In genomic region chr13:106349080-106349841, GRCh38 we compare ENCODE assay signal across 9 cellular contexts.
A peak's percentile ranks its signal among the peaks of the same experiment; 100 is the strongest.
DNase-seq lines count a peak whose midpoint lies in the region; ATAC-seq and TF ChIP-seq lines count a peak whose summit lies in the region.
"Had no signal": no experiment of that assay in that cellular context is flagged by ENCODE, and none has a peak within 500 bp of the region (broad histone marks: within the 10 kb centered on the region; RNA-seq: fewer than 3 reads in every experiment).

No MANE protein-coding gene starts in this region.

- H3K36me3 Mint-ChIP-seq in MCF 10A (ENCODE audit: insufficient read depth, unreplicated experiment): no peaks in the 10 kb centered on the region
- H3K36me3 Mint-ChIP-seq in activated naive CD8-positive, alpha-beta T cell treated with anti-CD3 and anti-CD28 coated beads, Interleukin-2, amount 50 U/mL, for 24 hours (ENCODE audit: low read depth): no peaks in the 10 kb centered on the region

- POLR2A ChIA-PET in IMR-90 (lab: Charles Lee; ENCODE audit: unreplicated experiment) (no interaction called here), MCF 10A (lab: Yijun Ruan, JAX) (interaction anchor here (0.6 to 1.8 kb wide), 7 partner anchors 10 to 737 kb away, joined by 3 to 5 read pairs (median 3); no protein-coding TSS in a partner anchor)

- H3K14ac ChIP-seq in IMR-90 (replicated peaks; ENCODE audit: low read depth, low read length): no peak overlapping the region

- no peaks in the 10 kb centered on the region for H3K27me3 Mint-ChIP-seq in MCF 10A (ENCODE audit: insufficient read depth, unreplicated experiment)
- H3K27me3 Mint-ChIP-seq in activated naive CD8-positive, alpha-beta T cell treated with anti-CD3 and anti-CD28 coated beads, Interleukin-2, amount 50 U/mL, for 24 hours: peaks cover 28% of the 10 kb centered on the region

- intact Hi-C loops in IMR-90 (cut with micrococcal nuclease) (no loop called here), MCF 10A (cut with micrococcal nuclease) (no loop called here), lower lobe of right lung (cut with DNase I) (no loop called here)

- H3K4me1 Mint-ChIP-seq in MCF 10A (ENCODE audit: insufficient read depth, unreplicated experiment): peaks cover 19% of the 10 kb centered on the region
- H3K4me1 Mint-ChIP-seq in activated naive CD8-positive, alpha-beta T cell treated with anti-CD3 and anti-CD28 coated beads, Interleukin-2, amount 50 U/mL, for 24 hours: no peaks in the 10 kb centered on the region

- no peak overlapping the region for H3K27ac ChIP-seq in IMR-90 (ENCODE audit: insufficient read depth, low read length)
- H3K27ac ChIP-seq in lower lobe of right lung: no peak overlapping the region

- DNase-seq in A172 (ENCODE audit: low spot score): peak; percentile 65
- DNase-seq in IMR-90: peak; percentile 34
- peak; percentile 72 for DNase-seq in MCF 10A (ENCODE audit: unreplicated experiment)
- peak; percentile 48 for DNase-seq in lower lobe of right lung
- DNase-seq in activated naive CD8-positive, alpha-beta T cell treated with anti-CD3 and anti-CD28 coated beads, Interleukin-2, amount 50 U/mL, for 24 hours: no peak
- no peak for DNase-seq in COLO829 (ENCODE audit: low spot score)
- no peak for DNase-seq in NCI-H226
- DNase-seq: DND-41 had no signal

- H3K4ac ChIP-seq in IMR-90 (ENCODE audit: low read depth, low read length): no peak overlapping the region

- H2AFZ ChIP-seq in IMR-90 (replicated peaks; ENCODE audit: low read length, poor library complexity): peak overlapping the region; percentile 87

- H2BK20ac ChIP-seq in IMR-90 (ENCODE audit: low read depth, low read length): no peak overlapping the region

- H2BK120ac ChIP-seq in IMR-90 (ENCODE audit: low read depth, low read length): no peak overlapping the region

- H2AK5ac ChIP-seq in IMR-90 (ENCODE audit: low read depth, low read length): no peak overlapping the region

- no peaks in the 10 kb centered on the region for H4K20me1 ChIP-seq in IMR-90 (ENCODE audit: insufficient read depth, low read length)

- no peak overlapping the region for H2BK15ac ChIP-seq in IMR-90 (ENCODE audit: low read depth, low read length)

- in situ Hi-C loops in IMR-90 (cut with MboI; ENCODE audit: low sequenced_read_pairs): no loop called here

- H3K23ac ChIP-seq in IMR-90 (ENCODE audit: low read depth, low read length): no peak overlapping the region

- H3K79me1 ChIP-seq in IMR-90 (ENCODE audit: low read depth in 1 of 2, low read length in 2 of 2): no peaks in the 10 kb centered on the region

- no peaks in the 10 kb centered on the region; the same call in 1 of the 2 replicates for H3K36me3 ChIP-seq in IMR-90 (ENCODE audit: control insufficient read depth, insufficient read depth, low read length)
- H3K36me3 ChIP-seq in lower lobe of right lung: no peaks in the 10 kb centered on the region

- peak overlapping the region; percentile 35 for H3K27ac Mint-ChIP-seq in MCF 10A (ENCODE audit: low read depth, unreplicated experiment)
- H3K27ac Mint-ChIP-seq in activated naive CD8-positive, alpha-beta T cell treated with anti-CD3 and anti-CD28 coated beads, Interleukin-2, amount 50 U/mL, for 24 hours: no peak overlapping the region

- no peak overlapping the region for H4K5ac ChIP-seq in IMR-90 (ENCODE audit: low read depth, low read length)

- dilution Hi-C loops in IMR-90 (cut with HindIII; ENCODE audit: low sequenced_read_pairs, unreplicated experiment): no loop called here

- H3K9me3 ChIP-seq in IMR-90 (ENCODE audit: control insufficient read depth, insufficient read depth, low read length) (no peaks in the 10 kb centered on the region), lower lobe of right lung (no peaks in the 10 kb centered on the region)

- peak overlapping the region; percentile 55 for H3K4me2 ChIP-seq in IMR-90 (ENCODE audit: low read depth, low read length)

- H3K9ac ChIP-seq in IMR-90 (ENCODE audit: low read depth, low read length): no peak overlapping the region

- H3K4me3 Mint-ChIP-seq in MCF 10A (ENCODE audit: unreplicated experiment): peak overlapping the region; percentile 69
- H3K4me3 Mint-ChIP-seq in activated naive CD8-positive, alpha-beta T cell treated with anti-CD3 and anti-CD28 coated beads, Interleukin-2, amount 50 U/mL, for 24 hours: no peak overlapping the region

- no peaks in the 10 kb centered on the region for H3K9me3 Mint-ChIP-seq in MCF 10A (ENCODE audit: unreplicated experiment)
- no peaks in the 10 kb centered on the region for H3K9me3 Mint-ChIP-seq in activated naive CD8-positive, alpha-beta T cell treated with anti-CD3 and anti-CD28 coated beads, Interleukin-2, amount 50 U/mL, for 24 hours

- no peak for TF ChIP-seq POLR2A in IMR-90 (IDR thresholded peaks at IDR 0.05; ENCODE audit: low read depth, low read length)

- no peaks in the 10 kb centered on the region for H3K9me1 ChIP-seq in IMR-90 (ENCODE audit: insufficient read depth, low read length)

- TF ChIP-seq CTCF in IMR-90 (conservative IDR thresholded peaks at IDR 0.05; ENCODE audit: low read depth, low read length) (no peak), MCF 10A (IDR thresholded peaks at IDR 0.05; ENCODE audit: unreplicated experiment) (no peak), lower lobe of right lung (IDR thresholded peaks at IDR 0.05) (no peak)

- ATAC-seq in IMR-90 (ENCODE audit: low read depth) (peak; percentile 43), lower lobe of right lung (peak; percentile 66 to 87), GM21526 (IDR thresholded peaks at IDR 0.05; ENCODE audit: low FRiP score, unreplicated experiment) (no peak)
- no peak for ATAC-seq in activated naive CD8-positive, alpha-beta T cell treated with anti-CD3 and anti-CD28 coated beads, Interleukin-2, amount 50 U/mL, for 24 hours

- H3K4me3 ChIP-seq in IMR-90 (ENCODE audit: insufficient read depth, low read depth, low read length) (0 out of 2 replicates have a peak overlapping the region, but pooled peaks have one; percentile 3), lower lobe of right lung (peak overlapping the region; percentile 42)

- no peak overlapping the region for H3K56ac ChIP-seq in IMR-90 (ENCODE audit: extremely low read depth, insufficient read depth, low read length)

- no peak overlapping the region for H2BK5ac ChIP-seq in IMR-90 (ENCODE audit: low read depth, low read length, poor library complexity, severe bottlenecking)

- peak overlapping the region; percentile 73 for H2AK9ac ChIP-seq in IMR-90 (replicated peaks; ENCODE audit: low read depth, low read length, poor library complexity)

- CTCF ChIA-PET in IMR-90 (lab: Yijun Ruan, JAX) (no interaction called here), MCF 10A (lab: Yijun Ruan, JAX) (interaction anchor here (0.5 to 1.2 kb wide), 6 partner anchors 12 to 223 kb away, joined by 3 to 5 read pairs (median 3); no protein-coding TSS in a partner anchor)

- no peak overlapping the region for H3K18ac ChIP-seq in IMR-90 (ENCODE audit: low read depth, low read length)

- 3% methylated on average over 10 of the region's 29 CpGs; no CpG with 5 or more reads in 1 of the 2 experiments for WGBS in IMR-90 (ENCODE audit: extremely low coverage in 2 of 2, insufficient read length in 1 of 2), 2 experiments

- TF ChIP-seq RAD21 in IMR-90 (IDR thresholded peaks at IDR 0.05; ENCODE audit: low read length): no peak

- peaks cover 10% of the 10 kb centered on the region for H3K27me3 ChIP-seq in IMR-90 (ENCODE audit: control insufficient read depth, insufficient read depth, low read length)
- H3K27me3 ChIP-seq in lower lobe of right lung (ENCODE audit: low read depth): peaks cover 8% of the 10 kb centered on the region

- peaks cover 1% of the 10 kb centered on the region; the same call in 1 of the 2 replicates for H3K4me1 ChIP-seq in IMR-90 (ENCODE audit: control insufficient read depth, insufficient read depth, low read length)
- peaks cover 12% of the 10 kb centered on the region for H3K4me1 ChIP-seq in lower lobe of right lung

- no peak overlapping the region for H4K91ac ChIP-seq in IMR-90 (ENCODE audit: insufficient read depth, low read depth, low read length)

- no peak overlapping the region for H4K8ac ChIP-seq in IMR-90 (ENCODE audit: low read depth in 2 of 2, low read length in 2 of 2)

- no TSS peak for BruUV-seq in IMR-90 (replicated peaks; lab: Mats Ljungman, UMichigan)
- no TSS peak for BruUV-seq in MCF 10A (replicated peaks; lab: Mats Ljungman, UMichigan)

TF ChIP-seq in IMR-90, 13 proteins besides CTCF, POLR2A, EP300 and RAD21:
- TF ChIP-seq MAZ (IDR thresholded peaks at IDR 0.05; ENCODE audit: borderline replicate concordance, low read depth, low read length) (no peak), RFX5 (IDR thresholded peaks at IDR 0.05; ENCODE audit: low read depth, low read length) (no peak), SMC3 (IDR thresholded peaks at IDR 0.05; ENCODE audit: low read depth, low read length) (no peak), NFE2L2 (IDR thresholded peaks at IDR 0.05; ENCODE audit: low read depth, low read length) (no peak), CHD1 (IDR thresholded peaks at IDR 0.05; ENCODE audit: low read depth, low read length) (no peak), MXI1 (IDR thresholded peaks at IDR 0.05; ENCODE audit: borderline replicate concordance, low read depth, low read length) (no peak), RCOR1 (IDR thresholded peaks at IDR 0.05; ENCODE audit: insufficient replicate concordance, low read length) (no peak), BHLHE40 (IDR thresholded peaks at IDR 0.05; ENCODE audit: low read depth, low read length) (no peak), MAFK (IDR thresholded peaks at IDR 0.05; ENCODE audit: low read depth, low read length) (no peak), CEBPB (IDR thresholded peaks at IDR 0.05; ENCODE audit: low read depth, low read length) (no peak)
- TF ChIP-seq, protein P1, sequence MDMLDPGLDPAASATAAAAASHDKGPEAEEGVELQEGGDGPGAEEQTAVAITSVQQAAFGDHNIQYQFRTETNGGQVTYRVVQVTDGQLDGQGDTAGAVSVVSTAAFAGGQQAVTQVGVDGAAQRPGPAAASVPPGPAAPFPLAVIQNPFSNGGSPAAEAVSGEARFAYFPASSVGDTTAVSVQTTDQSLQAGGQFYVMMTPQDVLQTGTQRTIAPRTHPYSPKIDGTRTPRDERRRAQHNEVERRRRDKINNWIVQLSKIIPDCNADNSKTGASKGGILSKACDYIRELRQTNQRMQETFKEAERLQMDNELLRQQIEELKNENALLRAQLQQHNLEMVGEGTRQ (IDR thresholded peaks at IDR 0.05; ENCODE audit: low read depth, low read length): no peak

Comparison
In these comparisons a context has a peak if more than half of its experiments do, and no peak if none do; other contexts are left out.
1. DNase-seq: peak in A172 (single experiment), IMR-90 (single experiment), MCF 10A (single experiment) and lower lobe of right lung (single experiment); none in activated naive CD8-positive, alpha-beta T cell treated with anti-CD3 and anti-CD28 coated beads, Interleukin-2, amount 50 U/mL, for 24 hours (single experiment), COLO829 (single experiment) and NCI-H226 (single experiment).
2. ATAC-seq: peak in IMR-90 (single experiment) and lower lobe of right lung (2 of 2); none in GM21526 (single experiment) and activated naive CD8-positive, alpha-beta T cell treated with anti-CD3 and anti-CD28 coated beads, Interleukin-2, amount 50 U/mL, for 24 hours (single experiment).